In genomic region chr20:36606171-36607116, GRCh38 we compare ENCODE assay signal across 8 cellular contexts. TPM values are rescaled to one million over a fixed set of nuclear protein-coding genes. Genes with fewer than 3 reads are reported as not detected.
A peak's percentile ranks its signal among the peaks of the same experiment; 100 is the strongest.
DNase-seq lines count a peak whose midpoint lies in the region; ATAC-seq and TF ChIP-seq lines count a peak whose summit lies in the region.

No MANE protein-coding gene starts in this region.

- H3K79me2 ChIP-seq in ACC112 (ENCODE audit: control insufficient read depth, insufficient read depth, low read length, unreplicated experiment) (peaks cover 33% of the 10 kb centered on the region), osteoblast (ENCODE audit: insufficient read depth, low read length) (peaks cover 40% of the 10 kb centered on the region)

- peaks cover 21% of the 10 kb centered on the region for H4K20me1 ChIP-seq in osteoblast (ENCODE audit: insufficient read depth, low read length)

- peak overlapping the region; percentile 98 for H3K4me2 ChIP-seq in osteoblast (ENCODE audit: insufficient read depth, low read length)

- CTCF ChIA-PET in HEK293 (lab: Yijun Ruan, JAX), result interaction anchor here (0.6 to 3.3 kb wide), 20 partner anchors 8 to 314 kb away, joined by 3 to 18 read pairs (median 4); partner anchors contain the start of gene DSN1

- H3K9me3 ChIP-seq in HEK293 (ENCODE audit: control insufficient read depth, insufficient read depth, low read depth, low read length) (no peaks in the 10 kb centered on the region), T-helper 17 cell (ENCODE audit: control insufficient read depth, low read length, poor library complexity, severe bottlenecking) (no peaks in the 10 kb centered on the region), osteoblast (ENCODE audit: low read depth, low read length) (no peaks in the 10 kb centered on the region)

- H3K4me3 Mint-ChIP-seq in T-helper 17 cell, result peak overlapping the region; percentile 98

- H3K27me3 ChIP-seq in ACC112 (ENCODE audit: insufficient read depth, low read length) (no peaks in the 10 kb centered on the region), osteoblast (ENCODE audit: insufficient read depth, low read length) (no peaks in the 10 kb centered on the region)

- H3K4me1 Mint-ChIP-seq in T-helper 17 cell, result peaks cover 25% of the 10 kb centered on the region

- H2AFZ ChIP-seq in ACC112 (ENCODE audit: low read length, unreplicated experiment) (peak overlapping the region; percentile 58), osteoblast (ENCODE audit: low read length) (peak overlapping the region; percentile 45)

- no peaks in the 10 kb centered on the region for H3K36me3 Mint-ChIP-seq in T-helper 17 cell (ENCODE audit: low read depth)

- TF ChIP-seq POLR2A in erythroblast (IDR thresholded peaks at IDR 0.05; ENCODE audit: low read length), result no peak

- POLR2A ChIA-PET in HEK293 (lab: Yijun Ruan, JAX), result interaction anchor here (0.7 to 4.8 kb wide), 12 partner anchors 10 to 250 kb away, joined by 3 to 26 read pairs (median 5); partner anchors contain the start of genes DSN1 and TGIF2

- no peak for ATAC-seq in T-helper 17 cell

- H3K27ac Mint-ChIP-seq in T-helper 17 cell, result peak overlapping the region; percentile 97

- H3K4me1 ChIP-seq in ACC112 (ENCODE audit: control insufficient read depth, insufficient read depth, low read length, unreplicated experiment) (peaks cover 15% of the 10 kb centered on the region), HEK293 (ENCODE audit: control insufficient read depth, insufficient read depth, low read length) (no peaks in the 10 kb centered on the region), osteoblast (ENCODE audit: insufficient read depth, low read length) (peaks cover 17% of the 10 kb centered on the region)

- peaks cover 19% of the 10 kb centered on the region for H3K36me3 ChIP-seq in ACC112 (ENCODE audit: insufficient read depth, low read length)
- H3K36me3 ChIP-seq in HEK293 (ENCODE audit: control insufficient read depth in 2 of 2, insufficient read depth in 1 of 2, low read length in 2 of 2), result peaks cover 30 to 41% of the 10 kb centered on the region in 2 experiments; a peak in 2 of 3 replicates
- peaks cover 38% of the 10 kb centered on the region for H3K36me3 ChIP-seq in osteoblast (ENCODE audit: insufficient read depth, low read length)

- H3K27me3 Mint-ChIP-seq in T-helper 17 cell, result no peaks in the 10 kb centered on the region

- H3K27ac ChIP-seq in ACC112 (ENCODE audit: low read depth, low read length), result peak overlapping the region; percentile 68
- H3K27ac ChIP-seq in HEK293 (ENCODE audit: extremely low read depth, low read depth, low read length), result peak overlapping the region; percentile 85
- H3K27ac ChIP-seq in osteoblast (ENCODE audit: low read depth, low read length), result peak overlapping the region; percentile 48

- H3K4me3 ChIP-seq in ACC112 (ENCODE audit: low read depth, low read length) (peak overlapping the region; percentile 98), HEK293 (ENCODE audit: low read depth, low read length) (peak overlapping the region; percentile 93), osteoblast (ENCODE audit: insufficient read depth, low read length) (peak overlapping the region; percentile 93)

- DNase-seq in T-helper 17 cell, result no peak
- DNase-seq in erythroblast (lab: John Stamatoyannopoulos, UW), result peak; percentile 56 to 67
- DNase-seq in osteoblast (ENCODE audit: insufficient read length, low spot score, missing footprints), result no peak
- no peak for DNase-seq in mesenteric fat pad (ENCODE audit: low spot score)
- no peak for DNase-seq in NCI-H774 (lab: John Stamatoyannopoulos, UW)
- DNase-seq in COR-L47 (lab: John Stamatoyannopoulos, UW), result no peak

- TF ChIP-seq CTCF in HEK293 (tag by site-specific recombination; IDR thresholded peaks at IDR 0.05), result no peak
- TF ChIP-seq CTCF in osteoblast (IDR thresholded peaks at IDR 0.05; ENCODE audit: extremely low read depth, low read depth, low read length), result no peak

TF ChIP-seq in HEK293, 187 proteins besides CTCF, POLR2A, EP300 and RAD21:
- TF ChIP-seq EGR2 (tag by site-specific recombination; IDR thresholded peaks at IDR 0.05; ENCODE audit: low read depth) (peak; percentile 46; the same call in 1 of the 2 replicates), SP3 (tag by site-specific recombination; IDR thresholded peaks at IDR 0.05) (0 out of 2 replicates have a peak, but pooled peaks have one; percentile 9), ZFP41 (tag by site-specific recombination; IDR thresholded peaks at IDR 0.05; ENCODE audit: borderline replicate concordance) (no peak), ZNF600 (tag by site-specific recombination; IDR thresholded peaks at IDR 0.05) (peak; percentile 88), ZNF629 (tag by site-specific recombination; IDR thresholded peaks at IDR 0.05) (0 out of 2 replicates have a peak, but pooled peaks have one; percentile 22), ZFHX2 (tag by site-specific recombination; conservative IDR thresholded peaks at IDR 0.05) (peak; percentile 33; the same call in 1 of the 2 replicates), ZBTB8A (tag by site-specific recombination; IDR thresholded peaks at IDR 0.05) (peak; percentile 60; the same call in 1 of the 2 replicates), ZNF596 (tag by site-specific recombination; IDR thresholded peaks at IDR 0.05) (no peak), PRDM10 (tag by site-specific recombination; IDR thresholded peaks at IDR 0.05) (peak; percentile 43), ZNF335 (tag by site-specific recombination; conservative IDR thresholded peaks at IDR 0.05) (peak; percentile 60)

RNA-seq across cellular contexts. Expression of gene RAB5IF, which starts 0.9 kb away (rescaled TPM):
- total RNA-seq in T-helper 17 cell, result 10 to 100 TPM; 66.3 to 71.0 TPM
- 54.2 and 59.7 TPM in 2 replicates for total RNA-seq in osteoblast
- 109 TPM for total RNA-seq in mesenteric fat pad

RNA-seq across cellular contexts. Expression of gene TGIF2, which starts 33.0 kb away (rescaled TPM):
- 10 to 100 TPM; 32.8 to 38.5 TPM for total RNA-seq in T-helper 17 cell
- total RNA-seq in osteoblast, result 9.7 and 10.9 TPM in 2 replicates
- 9.3 TPM for total RNA-seq in mesenteric fat pad

RNA-seq across cellular contexts. Expression of gene SLA2, which starts 39.6 kb away (rescaled TPM):
- total RNA-seq in T-helper 17 cell, result 10 to 100 TPM; 31.4 to 46.8 TPM
- total RNA-seq in osteoblast, result under 0.01 and 0.36 TPM in 2 replicates
- total RNA-seq in mesenteric fat pad, result 0.64 TPM

Comparison
In these comparisons a context has a peak if more than half of its experiments do, and no peak if none do; other contexts are left out.
1. DNase-seq: peak in erythroblast (2 of 2); none in T-helper 17 cell (0 of 3), osteoblast (single experiment), mesenteric fat pad (single experiment), NCI-H774 (single experiment) and COR-L47 (single experiment).
2. RNA of gene SLA2, which starts 39.6 kb away (total RNA-seq): 31.4 to 46.8 TPM in T-helper 17 cell; 0.64 TPM in mesenteric fat pad (single experiment) and under 0.01 to 0.36 TPM in osteoblast; every median in the first group is over 10 times any median in the second.
3. Peak in every context shown above with its lines, with median percentiles within 50 percentile points of each other: H3K27ac ChIP-seq and H3K4me3 ChIP-seq.